In the genomic region with DNA sequence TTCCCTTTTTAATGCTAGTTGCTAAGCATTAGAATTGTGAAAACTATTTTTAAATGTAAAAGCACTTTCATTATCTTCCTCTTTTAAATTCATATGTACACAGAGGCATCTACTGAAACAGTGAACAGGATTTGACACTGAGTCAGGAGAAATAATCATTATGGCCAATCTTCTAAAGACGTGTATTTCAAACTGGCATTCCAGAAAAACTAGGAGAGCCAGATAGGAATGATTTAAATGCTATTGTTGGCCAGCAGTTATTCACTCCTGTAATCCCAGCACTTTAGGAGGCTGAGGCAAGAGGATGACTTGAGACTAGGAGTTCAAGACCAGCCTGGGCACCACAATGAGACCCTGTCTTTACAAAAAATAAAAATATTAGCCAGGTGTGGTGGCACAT, we compare ENCODE assay signal across 19 cellular contexts.
"Had no signal": no experiment of that assay in that cellular context is flagged by ENCODE, and none has a peak within 500 bp of the region (broad histone marks: within the 10 kb centered on the region; RNA-seq: fewer than 3 reads in every experiment).

No MANE protein-coding gene starts in this region.

- H3K36me3 Mint-ChIP-seq: memory B cell had no signal

- H3K4me1 Mint-ChIP-seq: memory B cell had no signal

- FAIRE-seq: bronchial epithelial cell had no signal

- ATAC-seq: activated CD4-positive, CD25-positive, alpha-beta regulatory T cell treated with anti-CD3 and anti-CD28 coated beads, Interleukin-2, amount 50 U/mL, for 24 hours; activated T-cell treated with anti-CD3 and anti-CD28 coated beads, Interleukin-2, amount 50 U/mL, for 4 hours had no signal

- H3K27me3 Mint-ChIP-seq: dendritic cell treated with granulocyte-macrophage colony-stimulating factor and Interleukin-4, amounts not matched to agents 40 ng/mL and 50 ng/mL, for 4 days; stimulated activated naive CD8-positive, alpha-beta T cell treated with anti-CD3 and anti-CD28 coated beads, Interleukin-15, Interleukin-2, amounts not matched to agents 100 ng/mL and 50 ng/mL, for 24 hours had no signal

- H3K36me3 ChIP-seq: esophagus muscularis mucosa, prostate gland, right atrium auricular region, suprapubic skin, upper lobe of left lung had no signal

- H3K9me3 ChIP-seq: esophagus muscularis mucosa, prostate gland, right atrium auricular region, suprapubic skin, upper lobe of left lung had no signal

- H3K4me3 Mint-ChIP-seq: activated T-cell treated with anti-CD3 and anti-CD28 coated beads, Interleukin-2, amount 50 U/mL, for 4 hours; dendritic cell treated with granulocyte-macrophage colony-stimulating factor and Interleukin-4, amounts not matched to agents 40 ng/mL and 50 ng/mL, for 4 days; memory B cell; neural crest cell; stimulated activated naive CD8-positive, alpha-beta T cell treated with anti-CD3 and anti-CD28 coated beads, Interleukin-15, Interleukin-2, amounts not matched to agents 100 ng/mL and 50 ng/mL, for 24 hours; T-helper 1 cell treated with Interleukin-12 subunit alpha and Interleukin-12 subunit beta and Interleukin-4 antibody, amounts not matched to agents 30 μg/mL and 1 μg/mL, for 36 hours had no signal

- H3K9me3 Mint-ChIP-seq: activated T-cell treated with anti-CD3 and anti-CD28 coated beads, Interleukin-2, amount 50 U/mL, for 4 hours; dendritic cell treated with granulocyte-macrophage colony-stimulating factor and Interleukin-4, amounts not matched to agents 40 ng/mL and 50 ng/mL, for 4 days; memory B cell; neural crest cell; stimulated activated naive CD8-positive, alpha-beta T cell treated with anti-CD3 and anti-CD28 coated beads, Interleukin-15, Interleukin-2, amounts not matched to agents 100 ng/mL and 50 ng/mL, for 24 hours; T-helper 1 cell treated with Interleukin-12 subunit alpha and Interleukin-12 subunit beta and Interleukin-4 antibody, amounts not matched to agents 30 μg/mL and 1 μg/mL, for 36 hours had no signal

- H3K4me3 ChIP-seq: esophagus muscularis mucosa, prostate gland, right atrium auricular region, suprapubic skin, upper lobe of left lung had no signal

- H3K27ac ChIP-seq: esophagus muscularis mucosa, prostate gland, right atrium auricular region, suprapubic skin, upper lobe of left lung had no signal

- H3K4me1 ChIP-seq: prostate gland, right atrium auricular region, suprapubic skin, upper lobe of left lung had no signal

- H3K27ac Mint-ChIP-seq: dendritic cell treated with granulocyte-macrophage colony-stimulating factor and Interleukin-4, amounts not matched to agents 40 ng/mL and 50 ng/mL, for 4 days; memory B cell; stimulated activated naive CD8-positive, alpha-beta T cell treated with anti-CD3 and anti-CD28 coated beads, Interleukin-15, Interleukin-2, amounts not matched to agents 100 ng/mL and 50 ng/mL, for 24 hours; T-helper 1 cell treated with Interleukin-12 subunit alpha and Interleukin-12 subunit beta and Interleukin-4 antibody, amounts not matched to agents 30 μg/mL and 1 μg/mL, for 36 hours had no signal

- DNase-seq: activated CD4-positive, alpha-beta T cell treated with anti-CD3 and anti-CD28 coated beads, Interleukin-2, amount 50 U/mL, for 1 hour; activated CD8-positive, alpha-beta memory T cell treated with anti-CD3 and anti-CD28 coated beads, Interleukin-2, amount 50 U/mL, for 4 hours; activated effector memory CD4-positive, alpha-beta T cell treated with Interleukin-2 at 50 U/mL for 16 hours; activated naive CD4-positive, alpha-beta T cell treated with anti-CD3 and anti-CD28 coated beads, Interleukin-2, amount 50 U/mL, for 16 hours; activated T-cell treated with anti-CD3 and anti-CD28 coated beads, Interleukin-2, amount 50 U/mL, for 4 hours; effector CD8-positive, alpha-beta T cell; stimulated activated CD4-positive, alpha-beta T cell treated with anti-CD3 and anti-CD28 coated beads, Interleukin-2, amount 100 ng/mL, for 48 hours; upper lobe of left lung had no signal

- H3K27me3 ChIP-seq: esophagus muscularis mucosa, right atrium auricular region, suprapubic skin, upper lobe of left lung had no signal
